ENCODE assay signal across 27 cellular contexts in the genomic region with DNA sequence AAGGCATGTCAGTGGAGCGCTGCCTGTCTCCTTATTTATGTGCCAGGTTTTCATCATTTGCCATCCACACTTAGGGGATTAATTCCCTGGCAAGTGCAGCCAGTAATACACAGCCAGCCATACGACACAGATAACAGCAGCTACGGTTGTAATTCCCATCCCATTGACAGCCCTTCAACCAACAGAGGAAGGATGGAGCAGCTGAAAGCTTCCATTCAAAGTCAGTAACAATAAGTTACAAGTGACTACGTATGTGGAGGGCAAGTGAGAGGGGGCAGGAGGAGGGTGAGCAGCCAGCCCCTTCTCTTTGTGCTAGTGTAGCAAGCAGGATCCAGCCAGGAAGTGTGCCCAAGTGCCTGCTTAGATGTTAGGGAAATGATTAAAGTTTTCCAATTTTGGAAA. TPM values are rescaled to one million over a fixed set of nuclear protein-coding genes. Genes with fewer than 3 reads are reported as not detected.
A peak's percentile ranks its signal among the peaks of the same experiment; 100 is the strongest.
DNase-seq lines count a peak whose midpoint lies in the region; FAIRE-seq and TF ChIP-seq lines count a peak whose summit lies in the region.
"Had no signal": no experiment of that assay in that cellular context is flagged by ENCODE, and none has a peak within 500 bp of the region (broad histone marks: within the 10 kb centered on the region; RNA-seq: fewer than 3 reads in every experiment).

No MANE protein-coding gene starts in this region.

- no peaks in the 10 kb centered on the region for H3K79me2 ChIP-seq in endothelial cell of umbilical vein (ENCODE audit: control insufficient read depth, insufficient read depth, low read length)

- H4K91ac ChIP-seq in neuronal stem cell (ENCODE audit: low read depth, low read length, poor library complexity), result no peak overlapping the region

- H3K79me1 ChIP-seq in neuronal stem cell (ENCODE audit: low read depth, low read length), result no peaks in the 10 kb centered on the region

- no peak overlapping the region for H2BK15ac ChIP-seq in neuronal stem cell (ENCODE audit: low read length)

- no peak overlapping the region for H3K18ac ChIP-seq in neuronal stem cell (ENCODE audit: low read length)

- DNase-seq in DMS153 (lab: John Stamatoyannopoulos, UW), result peak; percentile 17
- DNase-seq in DMS153 treated with DMSO at 0.1 percent for 48 hours (lab: John Stamatoyannopoulos, UW; ENCODE audit: unreplicated experiment), result no peak
- DNase-seq in NCI-H524 treated with DMSO at 0.1 percent for 48 hours (lab: John Stamatoyannopoulos, UW), result peak; percentile 98
- peak; percentile 34 for DNase-seq in endothelial cell of umbilical vein (ENCODE audit: low read depth, low spot score)
- peak; percentile 15 for DNase-seq in neuronal stem cell (ENCODE audit: low spot score)
- DNase-seq in SJCRH30, result no peak
- no peak for DNase-seq in activated CD4-positive, CD25-positive, alpha-beta regulatory T cell (lab: John Stamatoyannopoulos, UW)
- DNase-seq in glomerular visceral epithelial cell (ENCODE audit: extremely low spot score), result no peak
- DNase-seq: activated CD4-positive, alpha-beta T cell treated with anti-CD3 and anti-CD28 coated beads, Interleukin-2, amount 10 ng/mL, durations not matched to agents 7 days and 5 days; activated effector memory CD4-positive, alpha-beta T cell treated with Interleukin-2 at 50 U/mL for 16 hours; aorta; Calu3; colonic mucosa; heart right ventricle; MG63; mucosa of descending colon; natural killer cell; NCI-H1105 treated with DMSO at 0.1 percent for 48 hours; NCI-H187 treated with DMSO at 0.1 percent for 48 hours; retina; RPMI8226 had no signal

- BruUV-seq in endothelial cell of umbilical vein (replicated peaks; lab: Mats Ljungman, UMichigan), result no TSS peak

- no peak overlapping the region for H2BK12ac ChIP-seq in neuronal stem cell (ENCODE audit: low read length)

- no peak overlapping the region for H2BK120ac ChIP-seq in neuronal stem cell (ENCODE audit: low read depth, low read length)

- WGBS in neuronal stem cell (ENCODE audit: extremely low coverage in 2 of 2, insufficient read length in 2 of 2, insufficient replicate concordance in 1 of 2), 2 donors, result no CpG with 5 or more reads among the region's 4 CpGs

- H3K9ac ChIP-seq in endothelial cell of umbilical vein (replicated peaks; ENCODE audit: extremely low read depth, insufficient read depth, low read length) (no peak overlapping the region), neuronal stem cell (ENCODE audit: low read depth, low read length, poor library complexity) (no peak overlapping the region)
- H3K9ac ChIP-seq: KMS-11 had no signal

- H3K27me3 ChIP-seq in endothelial cell of umbilical vein (ENCODE audit: control insufficient read depth in 2 of 2, insufficient read depth in 2 of 2, low read length in 2 of 2), result peaks cover 2 to 12% of the 10 kb centered on the region in 2 experiments
- peaks cover 0 to 11% (median 0%) of the 10 kb centered on the region in 3 experiments for H3K27me3 ChIP-seq in neuronal stem cell (ENCODE audit: control insufficient read depth in 3 of 3, insufficient read depth in 3 of 3, low read depth in 1 of 3, low read length in 3 of 3)
- H3K27me3 ChIP-seq in SJCRH30, result peaks cover 15% of the 10 kb centered on the region; the same call in 1 of the 2 replicates
- H3K27me3 ChIP-seq: colonic mucosa, heart right ventricle, MG63 had no signal

- H3K14ac ChIP-seq in neuronal stem cell (ENCODE audit: low read length), result no peak overlapping the region

- no peaks in the 10 kb centered on the region for H3K9me1 ChIP-seq in endothelial cell of umbilical vein (replicated peaks; ENCODE audit: control insufficient read depth, extremely low read depth, insufficient read depth, low read length)

- no peak overlapping the region for H3K4me3 ChIP-seq in endothelial cell of umbilical vein (replicated peaks in 1 of 3; ENCODE audit: insufficient read depth in 1 of 3, low read depth in 1 of 3, low read length in 3 of 3)
- H3K4me3 ChIP-seq in neuronal stem cell (ENCODE audit: low read length in 2 of 2), result no peak overlapping the region
- H3K4me3 ChIP-seq in SJCRH30, result no peak overlapping the region
- H3K4me3 ChIP-seq: colonic mucosa, heart right ventricle, MG63, mucosa of descending colon, SK-N-MC, skin epidermis had no signal

- H2BK5ac ChIP-seq in neuronal stem cell (ENCODE audit: low read length), result no peak overlapping the region

- H4K20me1 ChIP-seq in endothelial cell of umbilical vein (replicated peaks; ENCODE audit: control insufficient read depth, extremely low read depth, insufficient read depth, low read length), result no peaks in the 10 kb centered on the region

- no peak for TF ChIP-seq POLR2A in endothelial cell of umbilical vein (IDR thresholded peaks at IDR 0.05; ENCODE audit: low read depth, low read length)

- H3K36me3 ChIP-seq in endothelial cell of umbilical vein (ENCODE audit: control insufficient read depth in 2 of 2, extremely low read depth in 1 of 2, insufficient read depth in 2 of 2, low read length in 2 of 2) (no peaks in the 10 kb centered on the region), neuronal stem cell (replicated peaks in 1 of 2; ENCODE audit: control insufficient read depth in 2 of 2, insufficient read depth in 2 of 2, low read length in 2 of 2) (no peaks in the 10 kb centered on the region), SJCRH30 (no peaks in the 10 kb centered on the region)
- H3K36me3 ChIP-seq: colonic mucosa, heart right ventricle, MG63 had no signal

- FAIRE-seq in endothelial cell of umbilical vein (lab: Jason Lieb, UNC), result no peak
- FAIRE-seq: H54, keratinocyte had no signal

- no peak for TF ChIP-seq CTCF in endothelial cell of umbilical vein (IDR thresholded peaks at IDR 0.05; ENCODE audit: extremely low read depth in 1 of 2, insufficient read depth in 1 of 2, low read depth in 1 of 2, low read length in 2 of 2)

- H3K4ac ChIP-seq in neuronal stem cell (ENCODE audit: low read length), result no peak overlapping the region

- no peak overlapping the region for H3K4me2 ChIP-seq in endothelial cell of umbilical vein (ENCODE audit: insufficient read depth, low read length)
- no peak overlapping the region for H3K4me2 ChIP-seq in neuronal stem cell (ENCODE audit: insufficient read depth, low read length, poor library complexity, severe bottlenecking)
- H3K4me2 ChIP-seq: KMS-11 had no signal

- no peak overlapping the region for H4K8ac ChIP-seq in neuronal stem cell (ENCODE audit: low read depth, low read length)

- no peak overlapping the region for H3K23ac ChIP-seq in neuronal stem cell (ENCODE audit: low read depth, low read length, poor library complexity)

- H3K27ac ChIP-seq in endothelial cell of umbilical vein (ENCODE audit: insufficient read depth, low read depth, low read length) (no peak overlapping the region), neuronal stem cell (replicated peaks; ENCODE audit: low read length) (no peak overlapping the region), SJCRH30 (no peak overlapping the region)
- H3K27ac ChIP-seq: 22Rv1, colonic mucosa, heart right ventricle, KMS-11, SK-N-MC, skin epidermis had no signal

- H2AFZ ChIP-seq in endothelial cell of umbilical vein (ENCODE audit: low read depth, low read length) (no peak overlapping the region), neuronal stem cell (ENCODE audit: low read length) (no peak overlapping the region)

- CTCF ChIA-PET in endothelial cell of umbilical vein (lab: Charles Lee), result interaction anchor here (1.2 kb wide), 1 partner anchor 42 kb away, joined by 3 read pairs; no protein-coding TSS in a partner anchor

- H3K4me1 ChIP-seq in endothelial cell of umbilical vein (ENCODE audit: control insufficient read depth, extremely low read depth, insufficient read depth, low read length) (no peaks in the 10 kb centered on the region), neuronal stem cell (ENCODE audit: control insufficient read depth in 2 of 2, insufficient read depth in 1 of 2, low read depth in 1 of 2, low read length in 2 of 2) (peaks cover 3 to 5% of the 10 kb centered on the region in 2 donors), SJCRH30 (no peaks in the 10 kb centered on the region)
- H3K4me1 ChIP-seq: colonic mucosa had no signal

- H3K9me3 ChIP-seq in endothelial cell of umbilical vein (replicated peaks; ENCODE audit: control insufficient read depth, insufficient read depth, low read length) (no peaks in the 10 kb centered on the region), neuronal stem cell (replicated peaks in 1 of 2; ENCODE audit: control insufficient read depth in 2 of 2, insufficient read depth in 1 of 2, low read depth in 1 of 2, low read length in 2 of 2) (no peaks in the 10 kb centered on the region), SJCRH30 (replicated peaks) (no peaks in the 10 kb centered on the region)
- H3K9me3 ChIP-seq: colonic mucosa, heart right ventricle, MG63, mucosa of descending colon had no signal

- no peak overlapping the region for H2AK5ac ChIP-seq in neuronal stem cell (ENCODE audit: low read depth, low read length)

- dilution Hi-C loops in endothelial cell of umbilical vein (cut with MboI; ENCODE audit: extremely low pct_ligation_motif_present, low sequenced_read_pairs), result no loop called here

- intact Hi-C loops in endothelial cell of umbilical vein (cut with micrococcal nuclease), result no loop called here

- POLR2A ChIA-PET in endothelial cell of umbilical vein (lab: Charles Lee), result no interaction called here

TF ChIP-seq in endothelial cell of umbilical vein, 7 proteins besides CTCF, POLR2A, EP300 and RAD21 (continues in another document):
- TF ChIP-seq GATA2 (IDR thresholded peaks at IDR 0.05; ENCODE audit: insufficient read depth, insufficient read length, low read depth, low read length) (no peak), MYC (IDR thresholded peaks at IDR 0.05; ENCODE audit: low read depth, low read length) (no peak), FOS (IDR thresholded peaks at IDR 0.05; ENCODE audit: borderline replicate concordance, insufficient read depth, low read length) (no peak), JUN (IDR thresholded peaks at IDR 0.05; ENCODE audit: borderline replicate concordance, insufficient read depth, insufficient read length, low read depth) (no peak), POLR2AphosphoS5 (IDR thresholded peaks at IDR 0.05; ENCODE audit: insufficient read depth, low read depth, low read length) (no peak)

RNA-seq across cellular contexts. Expression of a gene that starts 53.8 kb away (rescaled TPM):
- total RNA-seq in endothelial cell of umbilical vein, result 3.1 and 4.0 TPM in 2 replicates
- 3.0 and 4.4 TPM in 2 replicates for polyA plus RNA-seq in endothelial cell of umbilical vein
- 2.5 and 3.0 TPM in 2 replicates for polyA plus RNA-seq in endothelial cell of umbilical vein (2011; cell fraction: cytosol; rRNA removed)
- 3.5 and 8.1 TPM in 2 replicates for polyA plus RNA-seq in endothelial cell of umbilical vein (2011; cell fraction: nucleus; rRNA removed)
- polyA plus RNA-seq in endothelial cell of umbilical vein (2012), result 4.1 and 5.1 TPM in 2 replicates
- polyA minus RNA-seq in endothelial cell of umbilical vein, result 1.4 and 2.6 TPM in 2 replicates
- polyA minus RNA-seq in endothelial cell of umbilical vein (2011; cell fraction: cytosol; rRNA and poly(A)+ RNA removed), result not detected
- 1.7 TPM in 2 replicates for polyA minus RNA-seq in endothelial cell of umbilical vein (2011; cell fraction: nucleus; rRNA and poly(A)+ RNA removed)
- polyA plus RNA-seq in neuronal stem cell (2013, experiment 1 of 2), result 12.5 TPM
- 11.8 TPM for polyA plus RNA-seq in neuronal stem cell (2013, experiment 2 of 2)
- 0.15 and 0.22 TPM in 2 replicates for total RNA-seq in SJCRH30 (2014; rRNA removed; shearing (Covaris generic))

Comparison
In these comparisons a context has a peak if more than half of its experiments do, and no peak if none do; other contexts are left out.
1. DNase-seq: peak in DMS153 (single experiment), NCI-H524 treated with DMSO at 0.1 percent for 48 hours (single experiment), endothelial cell of umbilical vein (single experiment) and neuronal stem cell (single experiment); none in DMS153 treated with DMSO at 0.1 percent for 48 hours (single experiment), SJCRH30 (0 of 2), activated CD4-positive, CD25-positive, alpha-beta regulatory T cell (0 of 4) and glomerular visceral epithelial cell (single experiment).